26 cellular contexts compared by ENCODE assay signal in the genomic region with DNA sequence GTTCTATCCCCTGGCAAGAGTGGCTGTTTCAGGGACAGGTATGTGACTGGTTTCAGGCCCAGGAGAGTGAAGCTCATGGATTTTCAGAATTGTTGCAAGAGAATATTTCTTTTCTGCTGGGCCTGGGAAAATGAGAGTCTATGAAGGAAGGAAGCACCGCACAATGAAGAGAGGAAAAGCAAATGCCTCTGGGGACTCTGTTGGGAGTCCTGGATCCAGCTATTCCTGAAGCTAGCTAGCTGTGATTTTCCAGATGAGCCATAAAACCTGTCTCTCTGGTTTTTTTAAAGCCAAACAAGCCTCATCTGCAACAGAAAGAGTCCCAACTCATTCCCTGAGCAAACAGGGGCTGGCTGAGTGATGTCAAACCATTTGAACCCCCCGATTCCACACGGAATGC. TPM values are rescaled to one million over a fixed set of nuclear protein-coding genes. Genes with fewer than 3 reads are reported as not detected.
DNase-seq lines count a peak whose midpoint lies in the region; ATAC-seq, FAIRE-seq and TF ChIP-seq lines count a peak whose summit lies in the region.
"Had no signal": no experiment of that assay in that cellular context is flagged by ENCODE, and none has a peak within 500 bp of the region (broad histone marks: within the 10 kb centered on the region; RNA-seq: fewer than 3 reads in every experiment).

No MANE protein-coding gene starts in this region.

- no peak overlapping the region for H2AFZ ChIP-seq in HepG2 (ENCODE audit: low read length)

- no TSS peak for BruUV-seq in HepG2 (replicated peaks; lab: Mats Ljungman, UMichigan)

- H3K4me1 Mint-ChIP-seq in osteocyte (ENCODE audit: unreplicated experiment): peaks cover 6% of the 10 kb centered on the region
- no peaks in the 10 kb centered on the region for H3K4me1 Mint-ChIP-seq in type B pancreatic cell (ENCODE audit: unreplicated experiment)
- H3K4me1 Mint-ChIP-seq in stimulated activated naive CD8-positive, alpha-beta T cell treated with anti-CD3 and anti-CD28 coated beads, Interleukin-15, amount 100 ng/mL, for 72 hours: no peaks in the 10 kb centered on the region
- H3K4me1 Mint-ChIP-seq: CD14-positive monocyte; CD8-positive, alpha-beta memory T cell had no signal

- H3K9ac ChIP-seq in HepG2 (ENCODE audit: insufficient read depth, low read depth, low read length): no peak overlapping the region
- H3K9ac ChIP-seq: BLaER1 treated with 17β-estradiol and CSF1 and Interleukin-3, amounts not matched to agents 10 nM and 100 nM had no signal

- 30% methylated on average over 3 of the region's 3 CpGs for WGBS in HepG2 (ENCODE audit: low lambda C conversion rate)
- no CpG with 5 or more reads among the region's 3 CpGs for WGBS in right lobe of liver (ENCODE audit: insufficient coverage, low coverage, low lambda C conversion rate, missing lambda C conversion rate)

- H3K27me3 Mint-ChIP-seq in osteocyte (ENCODE audit: unreplicated experiment): peaks cover 3% of the 10 kb centered on the region
- no peaks in the 10 kb centered on the region for H3K27me3 Mint-ChIP-seq in type B pancreatic cell
- no peaks in the 10 kb centered on the region for H3K27me3 Mint-ChIP-seq in stimulated activated naive CD8-positive, alpha-beta T cell treated with anti-CD3 and anti-CD28 coated beads, Interleukin-15, amount 100 ng/mL, for 72 hours

- no peak for TF ChIP-seq POLR2A in HepG2 (IDR thresholded peaks at IDR 0.05; ENCODE audit: insufficient read depth in 1 of 2, low read depth in 2 of 2, low read length in 2 of 2)
- no peak for TF ChIP-seq POLR2A in right lobe of liver (IDR thresholded peaks at IDR 0.05)

- H3K4me1 ChIP-seq in HepG2 (ENCODE audit: insufficient read depth, low read length) (no peaks in the 10 kb centered on the region), right lobe of liver (no peaks in the 10 kb centered on the region)
- H3K4me1 ChIP-seq: A549; BE2C; BLaER1 treated with 17β-estradiol and CSF1 and Interleukin-3, amounts not matched to agents 10 nM and 100 nM; HAP-1 had no signal

- no peak overlapping the region for H3K27ac ChIP-seq in HepG2 (ENCODE audit: extremely low read length, insufficient read depth, low read length)
- no peak overlapping the region for H3K27ac ChIP-seq in right lobe of liver
- peak overlapping the region in 53 of 59 donors; percentile 7 to 92 (median 76) for H3K27ac ChIP-seq in dorsolateral prefrontal cortex
- H3K27ac ChIP-seq: A549; BLaER1 treated with 17β-estradiol and CSF1 and Interleukin-3, amounts not matched to agents 10 nM and 100 nM had no signal

- DNase-seq in HepG2 (ENCODE audit: low spot score) (no peak), right lobe of liver (no peak), dorsolateral prefrontal cortex (no peak), osteocyte (ENCODE audit: extremely low spot score, unreplicated experiment) (peak; percentile 3), type B pancreatic cell (ENCODE audit: extremely low spot score, unreplicated experiment) (peak; percentile 16), NCI-H1092 (lab: John Stamatoyannopoulos, UW) (no peak)
- no peak for DNase-seq in stimulated activated naive CD8-positive, alpha-beta T cell treated with anti-CD3 and anti-CD28 coated beads, Interleukin-15, amount 100 ng/mL, for 72 hours
- DNase-seq: 8988T; ACHN; AML-193; BE2C; CD4-positive, alpha-beta T cell; CD8-positive, alpha-beta memory T cell; DMS 273 treated with DMSO at 0.1 percent for 48 hours; EL; GDM1; GOT3; HFFc6 had no signal

- H3K4me3 Mint-ChIP-seq in osteocyte (ENCODE audit: unreplicated experiment) (no peak overlapping the region), type B pancreatic cell (no peak overlapping the region)
- no peak overlapping the region for H3K4me3 Mint-ChIP-seq in stimulated activated naive CD8-positive, alpha-beta T cell treated with anti-CD3 and anti-CD28 coated beads, Interleukin-15, amount 100 ng/mL, for 72 hours
- H3K4me3 Mint-ChIP-seq: CD14-positive monocyte; CD4-positive, alpha-beta T cell; CD8-positive, alpha-beta memory T cell; HFFc6 had no signal

- H4K20me1 ChIP-seq in HepG2 (ENCODE audit: insufficient read depth, low read length): no peaks in the 10 kb centered on the region
- H4K20me1 ChIP-seq: BLaER1 treated with 17β-estradiol and CSF1 and Interleukin-3, amounts not matched to agents 10 nM and 100 nM had no signal

- TF ChIP-seq CTCF in HepG2 (CRISPR knock-in tag; IDR thresholded peaks at IDR 0.05) (no peak), right lobe of liver (IDR thresholded peaks at IDR 0.05) (no peak), dorsolateral prefrontal cortex (IDR thresholded peaks at IDR 0.05 in 54 of 56, conservative IDR thresholded peaks at IDR 0.05 in 2 of 56; ENCODE audit: low read depth in 1 of 56, partially characterized antibody in 56 of 56) (no peak), osteocyte (IDR thresholded peaks at IDR 0.05) (no peak), type B pancreatic cell (conservative IDR thresholded peaks at IDR 0.05) (no peak)

- intact Hi-C loops in HepG2 (cut with micrococcal nuclease; ENCODE audit: unreplicated experiment): no loop called here
- intact Hi-C loops in right lobe of liver (cut with DNase I): no loop called here
- intact Hi-C loops in dorsolateral prefrontal cortex (cut with DNase I): no loop called here

- H3K9me3 Mint-ChIP-seq in osteocyte (ENCODE audit: unreplicated experiment): peaks cover 15% of the 10 kb centered on the region
- H3K9me3 Mint-ChIP-seq in type B pancreatic cell: peaks cover 11% of the 10 kb centered on the region
- H3K9me3 Mint-ChIP-seq in stimulated activated naive CD8-positive, alpha-beta T cell treated with anti-CD3 and anti-CD28 coated beads, Interleukin-15, amount 100 ng/mL, for 72 hours: peaks cover 26 to 29% of the 10 kb centered on the region in 2 donors

- H3K36me3 Mint-ChIP-seq in osteocyte (ENCODE audit: unreplicated experiment) (peaks cover 2% of the 10 kb centered on the region), type B pancreatic cell (no peaks in the 10 kb centered on the region)
- H3K36me3 Mint-ChIP-seq: CD14-positive monocyte had no signal

- ATAC-seq in HepG2 (no peak), right lobe of liver (no peak), GM18861 (IDR thresholded peaks at IDR 0.05; ENCODE audit: unreplicated experiment) (no peak)
- ATAC-seq in stimulated activated naive CD8-positive, alpha-beta T cell treated with anti-CD3 and anti-CD28 coated beads, Interleukin-15, amount 100 ng/mL, for 72 hours: no peak
- ATAC-seq: A549, GM12878 had no signal

- POLR2A ChIA-PET in HepG2 (lab: Yijun Ruan, JAX): no interaction called here

- no peak overlapping the region for H3K4me2 ChIP-seq in HepG2 (ENCODE audit: low read depth, low read length)
- H3K4me2 ChIP-seq: A549; BLaER1 treated with 17β-estradiol and CSF1 and Interleukin-3, amounts not matched to agents 10 nM and 100 nM had no signal

- no peak for TF ChIP-seq EP300 in HepG2 (IDR thresholded peaks at IDR 0.05; ENCODE audit: low read depth in 2 of 2, low read length in 2 of 2)
- TF ChIP-seq EP300 in HepG2 (CRISPR knock-in tag; IDR thresholded peaks at IDR 0.05; ENCODE audit: borderline replicate concordance): no peak

- TF ChIP-seq RAD21 in HepG2 (CRISPR knock-in tag; IDR thresholded peaks at IDR 0.05): no peak

- CTCF ChIA-PET in HepG2 (lab: Yijun Ruan, JAX; ENCODE audit: low intra/inter-chr PET ratio, low total read pairs): no interaction called here

- H3K9me3 ChIP-seq in HepG2 (ENCODE audit: low read length) (peaks cover 16% of the 10 kb centered on the region), right lobe of liver (no peaks in the 10 kb centered on the region)
- H3K9me3 ChIP-seq: BE2C had no signal

- in situ Hi-C loops in HepG2 (cut with HindIII; ENCODE audit: extremely low pct_ligation_motif_present, low pct_unique_long_range_greater_than_20kb): loop anchor here (5.0 kb wide), 1 partner anchor 185 kb away; no protein-coding TSS in a partner anchor

- peaks cover 2 to 40% of the 10 kb centered on the region in 2 experiments; a peak in 3 of 5 replicates for H3K27me3 ChIP-seq in HepG2 (ENCODE audit: control insufficient read depth in 1 of 2, insufficient read depth in 2 of 2, low read length in 2 of 2)
- H3K27me3 ChIP-seq in right lobe of liver: no peaks in the 10 kb centered on the region
- no peaks in the 10 kb centered on the region for H3K27me3 ChIP-seq in dorsolateral prefrontal cortex
- H3K27me3 ChIP-seq: BE2C; BLaER1 treated with 17β-estradiol and CSF1 and Interleukin-3, amounts not matched to agents 10 nM and 100 nM had no signal

- no peaks in the 10 kb centered on the region for H3K36me3 ChIP-seq in HepG2 (replicated peaks in 1 of 2; ENCODE audit: control insufficient read depth in 1 of 2, insufficient read depth in 2 of 2, low read length in 2 of 2)
- H3K36me3 ChIP-seq in right lobe of liver: no peaks in the 10 kb centered on the region
- H3K36me3 ChIP-seq: BE2C, HAP-1 had no signal

- no peaks in the 10 kb centered on the region for H3K79me2 ChIP-seq in HepG2 (ENCODE audit: insufficient read depth, low read length)

- H3K27ac Mint-ChIP-seq in osteocyte (ENCODE audit: unreplicated experiment): no peak overlapping the region
- H3K27ac Mint-ChIP-seq in type B pancreatic cell: no peak overlapping the region
- H3K27ac Mint-ChIP-seq in stimulated activated naive CD8-positive, alpha-beta T cell treated with anti-CD3 and anti-CD28 coated beads, Interleukin-15, amount 100 ng/mL, for 72 hours: no peak overlapping the region
- H3K27ac Mint-ChIP-seq: CD14-positive monocyte; CD4-positive, alpha-beta T cell; CD8-positive, alpha-beta memory T cell; HFFc6 had no signal

- no peak for FAIRE-seq in HepG2 (lab: Jason Lieb, UNC)
- FAIRE-seq: A549, D721Med, GM12878, H54 had no signal

- no peak overlapping the region for H3K4me3 ChIP-seq in HepG2 (replicated peaks in 1 of 3; ENCODE audit: insufficient read depth in 1 of 3, low read depth in 2 of 3, low read length in 3 of 3)
- no peak overlapping the region for H3K4me3 ChIP-seq in right lobe of liver
- H3K4me3 ChIP-seq in dorsolateral prefrontal cortex: no peak overlapping the region
- H3K4me3 ChIP-seq: A549; BLaER1 treated with 17β-estradiol and CSF1 and Interleukin-3, amounts not matched to agents 10 nM and 100 nM; GM12878; HAP-1 had no signal

RNA-seq across cellular contexts. Expression of a gene that starts 53.7 kb away (rescaled TPM):
- total RNA-seq in HepG2 (2016; rRNA removed; fragmentation: Illumina TruSeq; extraction: Trizol) (0.15 TPM in 1 of 2 replicates, not detected in the other), right lobe of liver (under 1 TPM; 0.12 to 0.56 (median 0.32) TPM), dorsolateral prefrontal cortex (100 to 1,000 TPM in 78 of 120 experiments, 10 to 100 TPM in 42; 32.4 to 184 (median 107) TPM), osteocyte (0.57 and 1.3 TPM in 2 replicates), type B pancreatic cell (ENCODE audit: low replicate concordance) (6.2 and 9.6 TPM in 2 replicates)
- 0.09 TPM in 1 of 2 replicates, not detected in the other for total RNA-seq in HepG2 (2016; cell fraction: cytosol; rRNA removed; fragmentation: Illumina TruSeq; extraction: Trizol; ENCODE audit: low read depth)
- total RNA-seq in HepG2 (2016; cell fraction: insoluble cytoplasmic fraction; rRNA removed; fragmentation: Illumina TruSeq; extraction: Trizol): 0.13 and 0.16 TPM in 2 replicates
- 0.14 and 0.28 TPM in 2 replicates for total RNA-seq in HepG2 (2016; cell fraction: membrane; rRNA removed; fragmentation: Illumina TruSeq; extraction: Trizol)
- 0.16 and 0.19 TPM in 2 replicates for total RNA-seq in HepG2 (2016; cell fraction: nucleus; rRNA removed; fragmentation: Illumina TruSeq; extraction: Trizol)
- polyA plus RNA-seq in HepG2 (2011; rRNA removed): 0.14 and 0.26 TPM in 2 replicates
- polyA plus RNA-seq in HepG2 (2011; cell fraction: cytosol; rRNA removed): 0.08 and 0.11 TPM in 2 replicates
- 0.21 and 0.26 TPM in 2 replicates for polyA plus RNA-seq in HepG2 (2011; cell fraction: nucleus; rRNA removed)
- polyA plus RNA-seq in HepG2 (2012): 0.20 and 0.24 TPM in 2 replicates
- 0.05 and 0.06 TPM in 2 replicates for polyA plus RNA-seq in HepG2 (2016; cell fraction: cytosol; fragmentation: Illumina TruSeq; extraction: Trizol; ENCODE audit: low read depth)
- polyA plus RNA-seq in HepG2 (2016; cell fraction: insoluble cytoplasmic fraction; fragmentation: Illumina TruSeq; extraction: Trizol; ENCODE audit: low read depth): 0.09 and 0.11 TPM in 2 replicates
- polyA plus RNA-seq in HepG2 (2016; cell fraction: membrane; fragmentation: Illumina TruSeq; extraction: Trizol; ENCODE audit: low read depth): 0.08 and 0.10 TPM in 2 replicates
- 0.27 and 0.83 TPM in 2 replicates for polyA plus RNA-seq in HepG2 (2016; cell fraction: nucleus; fragmentation: Illumina TruSeq; extraction: Trizol; ENCODE audit: insufficient read depth, low read depth)
- 0.24 and 3.8 TPM in 2 replicates for polyA minus RNA-seq in HepG2 (2011; rRNA and poly(A)+ RNA removed; ENCODE audit: low replicate concordance)
- polyA minus RNA-seq in HepG2 (2011; cell fraction: cytosol; rRNA and poly(A)+ RNA removed): not detected in 2 replicates
- 0.13 and 0.37 TPM in 2 replicates for polyA minus RNA-seq in HepG2 (2011; cell fraction: nucleus; rRNA and poly(A)+ RNA removed)
- total RNA-seq: HFFc6 had no signal

Comparison
In these comparisons a context has a peak if more than half of its experiments do, and no peak if none do; other contexts are left out.
1. DNase-seq: peak in osteocyte (single experiment) and type B pancreatic cell (single experiment); none in HepG2 (single experiment), right lobe of liver (0 of 3), dorsolateral prefrontal cortex (0 of 10), NCI-H1092 (single experiment) and stimulated activated naive CD8-positive, alpha-beta T cell treated with anti-CD3 and anti-CD28 coated beads, Interleukin-15, amount 100 ng/mL, for 72 hours (0 of 2).
2. H3K27ac ChIP-seq: peak in dorsolateral prefrontal cortex (53 of 59); none in HepG2 (single experiment) and right lobe of liver (0 of 3).